In genomic region chr19:45601524-45602522, GRCh38 we compare ENCODE assay signal across 10 cellular contexts. TPM values are rescaled to one million over a fixed set of nuclear protein-coding genes. Genes with fewer than 3 reads are reported as not detected.
DNase-seq lines count a peak whose midpoint lies in the region; ATAC-seq and TF ChIP-seq lines count a peak whose summit lies in the region.
"Had no signal": no experiment of that assay in that cellular context is flagged by ENCODE, and none has a peak within 500 bp of the region (broad histone marks: within the 10 kb centered on the region; RNA-seq: fewer than 3 reads in every experiment).

GPR4 (minus strand) TSS chr19:45602212; CDS start chr19:45591866, 10,346 bp downstream.

- no peaks in the 10 kb centered on the region for H3K9me3 ChIP-seq in esophagus squamous epithelium

- peaks cover 25 to 37% of the 10 kb centered on the region in 2 donors for H3K4me1 Mint-ChIP-seq in natural killer cell

- H3K4me3 Mint-ChIP-seq in natural killer cell, result peak within 1 kb of the TSS; percentile 45
- H3K4me3 Mint-ChIP-seq: neural crest cell had no signal

- DNase-seq in AG20443 (ENCODE audit: low spot score) (peak; percentile 72), NCI-H69 (lab: John Stamatoyannopoulos, UW) (peak; percentile 53), esophagus squamous epithelium (lab: John Stamatoyannopoulos, UW) (no peak), natural killer cell (no peak), KG1 (lab: John Stamatoyannopoulos, UW) (no peak), GM19240 (ENCODE audit: insufficient read length, low spot score) (no peak), COLO829 (ENCODE audit: low spot score) (no peak)
- DNase-seq: OCI-M1 had no signal

- H3K36me3 ChIP-seq in esophagus squamous epithelium, result no peaks in the 10 kb centered on the region

- WGBS in esophagus squamous epithelium, 2 donors, result 5 to 10% methylated on average over 25 to 32 of the region's 55 CpGs

- H3K27me3 Mint-ChIP-seq in natural killer cell (ENCODE audit: low read depth in 2 of 2), result peaks cover 59 to 67% of the 10 kb centered on the region in 2 donors

- H3K27me3 ChIP-seq in esophagus squamous epithelium, result peaks cover 6 to 72% (median 34%) of the 10 kb centered on the region in 4 donors

- H3K4me1 ChIP-seq in esophagus squamous epithelium, result peaks cover 4 to 51% (median 18%) of the 10 kb centered on the region in 3 donors

- no peaks in the 10 kb centered on the region for H3K36me3 Mint-ChIP-seq in natural killer cell

- H3K4me3 ChIP-seq in esophagus squamous epithelium, result peak within 1 kb of the TSS; percentile 17 to 56 (median 44)

- no peak for TF ChIP-seq POLR2A in esophagus squamous epithelium (IDR thresholded peaks at IDR 0.05)

- peak within 1 kb of the TSS in 1 of 2 donors; percentile 5 for H3K27ac Mint-ChIP-seq in natural killer cell

- intact Hi-C loops in esophagus squamous epithelium (cut with DNase I) (no loop called here), natural killer cell (cut with micrococcal nuclease) (no loop called here)

- no peaks in the 10 kb centered on the region for H3K9me3 Mint-ChIP-seq in natural killer cell
- H3K9me3 Mint-ChIP-seq: neural crest cell had no signal

- ATAC-seq in natural killer cell (peak; percentile 46 to 64 (median 57)), GM18519 (IDR thresholded peaks at IDR 0.05; ENCODE audit: low FRiP score, unreplicated experiment) (no peak)

- TF ChIP-seq CTCF in esophagus squamous epithelium (IDR thresholded peaks at IDR 0.05) (no peak), natural killer cell (IDR thresholded peaks at IDR 0.05) (no peak)

- peak within 1 kb of the TSS in 3 of 4 donors; percentile 45 to 58 (median 52) for H3K27ac ChIP-seq in esophagus squamous epithelium

RNA-seq across cellular contexts. Expression of gene GPR4, which starts in this region (rescaled TPM):
- 1 to 10 TPM in 3 of 4 donors, under 1 TPM in 1; 0.76 to 1.4 (median 1.2) TPM for total RNA-seq in esophagus squamous epithelium
- under 1 TPM in 2 of 3 donors, not detected in 1; 0.12 to 0.13 TPM for total RNA-seq in natural killer cell
- total RNA-seq: neural crest cell had no signal

Comparison
In these comparisons a context has a peak if more than half of its experiments do, and no peak if none do; other contexts are left out.
1. Peak in ATAC-seq in natural killer cell; RNA of the gene not detected or under 1 TPM.
2. DNase-seq: peak in AG20443 (single experiment) and NCI-H69 (single experiment); none in esophagus squamous epithelium (single experiment), natural killer cell (single experiment), KG1 (single experiment), GM19240 (single experiment) and COLO829 (single experiment).